In the genomic region with DNA sequence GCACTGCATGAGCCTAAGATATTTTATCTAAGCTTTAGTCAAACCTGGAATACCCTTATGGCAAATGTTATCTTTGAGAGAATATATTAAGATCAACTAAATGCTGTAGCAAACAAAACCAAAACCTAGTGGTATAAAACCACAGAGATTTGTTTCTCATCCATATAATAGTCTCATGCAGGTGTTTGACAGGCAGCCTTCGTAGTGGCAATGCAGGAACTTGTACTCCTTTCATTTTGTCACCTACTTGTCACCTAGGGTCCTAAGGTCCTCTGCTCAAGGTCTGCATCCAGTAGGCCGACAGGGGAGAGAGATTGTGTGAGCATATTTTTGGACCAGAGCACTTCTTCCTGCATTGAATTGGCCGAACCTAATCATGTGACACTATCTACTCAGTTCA, we compare ENCODE assay signal across 15 cellular contexts.
"Had no signal": no experiment of that assay in that cellular context is flagged by ENCODE, and none has a peak within 500 bp of the region (broad histone marks: within the 10 kb centered on the region; RNA-seq: fewer than 3 reads in every experiment).

No MANE protein-coding gene starts in this region.

- H3K4me1 ChIP-seq: left lung, upper lobe of right lung had no signal

- H3K27ac ChIP-seq: gastroesophageal sphincter, heart left ventricle, left lung, upper lobe of right lung had no signal

- DNase-seq: activated CD4-positive, alpha-beta T cell treated with anti-CD3 and anti-CD28 coated beads, Interleukin-2, amount 50 U/mL, for 4 hours; activated gamma-delta T cell treated with Interleukin-2 at 50 U/mL for 16 hours; effector CD8-positive, alpha-beta T cell; heart left ventricle; left lung; nephron progenitor cell; occipital lobe; stimulated activated CD4-positive, alpha-beta T cell treated with anti-CD3 and anti-CD28 coated beads, Interleukin-12 subunit alpha, Interleukin-12 subunit beta, amount 100 ng/mL, for 4 hours; stimulated activated CD4-positive, alpha-beta T cell treated with anti-CD3 and anti-CD28 coated beads, Interleukin-1b, Interleukin-23, amount 100 ng/mL, for 48 hours; stimulated activated CD8-positive, alpha-beta memory T cell treated with anti-CD3 and anti-CD28 coated beads, Interleukin-4, amount 100 ng/mL, for 48 hours; stimulated activated naive CD4-positive, alpha-beta T cell; upper lobe of right lung had no signal

- H3K9me3 ChIP-seq: esophagus muscularis mucosa, gastroesophageal sphincter, heart left ventricle, left lung, upper lobe of right lung had no signal

- H3K4me3 ChIP-seq: left lung, upper lobe of right lung had no signal

- H3K27me3 ChIP-seq: esophagus muscularis mucosa, gastroesophageal sphincter, heart left ventricle, left lung, upper lobe of right lung had no signal

- H3K36me3 ChIP-seq: esophagus muscularis mucosa, gastroesophageal sphincter, heart left ventricle, left lung, upper lobe of right lung had no signal

- ATAC-seq: gastroesophageal sphincter, heart left ventricle, left lung, upper lobe of right lung had no signal

- FAIRE-seq: TTC549 had no signal
